ENCODE assay signal across 16 cellular contexts in the genomic region with DNA sequence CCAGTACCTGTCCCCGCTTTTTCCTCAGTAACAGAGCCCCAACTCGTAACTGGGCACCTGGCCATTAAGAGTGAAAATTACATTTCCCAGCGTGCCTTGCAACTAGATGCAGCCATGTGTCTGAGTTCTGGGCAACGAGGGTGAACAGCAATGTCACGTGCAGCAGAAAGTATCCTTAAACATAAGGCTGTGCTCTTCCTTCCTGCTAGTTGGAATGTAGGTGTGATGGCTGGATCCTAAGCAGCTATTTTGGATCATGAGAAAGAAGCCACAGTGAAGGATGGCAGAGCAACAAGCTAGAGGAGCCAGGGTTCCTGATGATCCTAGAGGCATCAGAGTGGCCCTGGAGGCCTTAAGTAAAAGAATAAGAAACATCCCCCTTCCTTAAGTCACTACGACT. TPM values are rescaled to one million over a fixed set of nuclear protein-coding genes. Genes with fewer than 3 reads are reported as not detected.
DNase-seq lines count a peak whose midpoint lies in the region; ATAC-seq, FAIRE-seq and TF ChIP-seq lines count a peak whose summit lies in the region.
"Had no signal": no experiment of that assay in that cellular context is flagged by ENCODE, and none has a peak within 500 bp of the region (broad histone marks: within the 10 kb centered on the region; RNA-seq: fewer than 3 reads in every experiment).

No MANE protein-coding gene starts in this region.

- peaks cover 42% of the 10 kb centered on the region for H3K27me3 Mint-ChIP-seq in stimulated activated memory B cell treated with anti-CD40 and anti-IgM and Interleukin-4, amounts not matched to agents 10 μg/mL and 1 μg/mL and 100 μg/mL, for 72 hours
- peaks cover 10 to 28% (median 16%) of the 10 kb centered on the region in 3 donors for H3K27me3 Mint-ChIP-seq in CD14-positive monocyte (ENCODE audit: low read depth in 3 of 3)

- H3K27ac Mint-ChIP-seq in stimulated activated memory B cell treated with anti-CD40 and anti-IgM and Interleukin-4, amounts not matched to agents 10 μg/mL and 1 μg/mL and 100 μg/mL, for 72 hours = peak overlapping the region; percentile 53
- H3K27ac Mint-ChIP-seq in CD14-positive monocyte = no peak overlapping the region
- H3K27ac Mint-ChIP-seq: CD8-positive, alpha-beta T cell; HFFc6 had no signal

- H2BK12ac ChIP-seq in mesenchymal stem cell (ENCODE audit: low read length in 2 of 2) = no peak overlapping the region

- no peak for ATAC-seq in HepG2
- ATAC-seq in right lobe of liver = no peak
- ATAC-seq in stimulated activated memory B cell treated with anti-CD40 and anti-IgM and Interleukin-4, amounts not matched to agents 10 μg/mL and 1 μg/mL and 100 μg/mL, for 72 hours = no peak
- no peak for ATAC-seq in GM18909 (IDR thresholded peaks at IDR 0.05; ENCODE audit: poor library complexity, unreplicated experiment)
- ATAC-seq: CD8-positive, alpha-beta T cell had no signal

- no peak overlapping the region for H2BK15ac ChIP-seq in mesenchymal stem cell (ENCODE audit: low read depth, poor library complexity, severe bottlenecking)

- H3K27me3 ChIP-seq in HepG2 (ENCODE audit: control insufficient read depth in 1 of 2, insufficient read depth in 2 of 2, low read length in 2 of 2) (peaks cover 23 to 73% of the 10 kb centered on the region in 2 experiments; a peak in 4 of 5 replicates), right lobe of liver (no peaks in the 10 kb centered on the region), mesenchymal stem cell (ENCODE audit: control insufficient read depth in 1 of 2, insufficient read depth in 1 of 2, low read length in 2 of 2) (no peaks in the 10 kb centered on the region)
- H3K27me3 ChIP-seq: BLaER1 had no signal

- H3K9me3 Mint-ChIP-seq in stimulated activated memory B cell treated with anti-CD40 and anti-IgM and Interleukin-4, amounts not matched to agents 10 μg/mL and 1 μg/mL and 100 μg/mL, for 72 hours = peaks cover 4% of the 10 kb centered on the region
- H3K9me3 Mint-ChIP-seq in CD14-positive monocyte = peaks cover 3 to 11% (median 7%) of the 10 kb centered on the region in 7 donors
- H3K9me3 Mint-ChIP-seq: CD8-positive, alpha-beta T cell; HFFc6 had no signal

- H3K36me3 ChIP-seq in HepG2 (replicated peaks in 1 of 2; ENCODE audit: control insufficient read depth in 1 of 2, insufficient read depth in 2 of 2, low read length in 2 of 2) = no peaks in the 10 kb centered on the region
- no peaks in the 10 kb centered on the region for H3K36me3 ChIP-seq in right lobe of liver
- H3K36me3 ChIP-seq in mesenchymal stem cell (ENCODE audit: control insufficient read depth in 1 of 2, insufficient read depth in 2 of 2, low read depth in 1 of 2, low read length in 2 of 2) = no peaks in the 10 kb centered on the region
- H3K36me3 ChIP-seq: BLaER1 had no signal

- H2AFZ ChIP-seq in HepG2 (ENCODE audit: low read length) = no peak overlapping the region
- H2AFZ ChIP-seq in mesenchymal stem cell (ENCODE audit: low read depth, low read length) = no peak overlapping the region

- no peak overlapping the region for H3K14ac ChIP-seq in mesenchymal stem cell (ENCODE audit: low read length in 2 of 2)

- H3K4me1 Mint-ChIP-seq in stimulated activated memory B cell treated with anti-CD40 and anti-IgM and Interleukin-4, amounts not matched to agents 10 μg/mL and 1 μg/mL and 100 μg/mL, for 72 hours = peaks cover under 1% of the 10 kb centered on the region
- peaks cover 4% of the 10 kb centered on the region for H3K4me1 Mint-ChIP-seq in CD14-positive monocyte

- intact Hi-C loops in HepG2 (cut with micrococcal nuclease; ENCODE audit: unreplicated experiment) = no loop called here
- intact Hi-C loops in right lobe of liver (cut with DNase I) = loop anchor here in 1 of 2 donors (10.0 kb wide), 2 partner anchors 72 to 222 kb away; no protein-coding TSS in a partner anchor
- intact Hi-C loops in CD14-positive monocyte (cut with micrococcal nuclease) = no loop called here

- CTCF ChIA-PET in HepG2 (lab: Yijun Ruan, JAX; ENCODE audit: low intra/inter-chr PET ratio, low total read pairs) = no interaction called here

- no peak overlapping the region for H3K9ac ChIP-seq in HepG2 (ENCODE audit: insufficient read depth, low read depth, low read length)
- no peak overlapping the region for H3K9ac ChIP-seq in mesenchymal stem cell (ENCODE audit: low read length)
- H3K9ac ChIP-seq: BLaER1 had no signal

- peaks cover 12% of the 10 kb centered on the region for H3K4me1 ChIP-seq in HepG2 (ENCODE audit: insufficient read depth, low read length)
- no peaks in the 10 kb centered on the region for H3K4me1 ChIP-seq in right lobe of liver
- H3K4me1 ChIP-seq in mesenchymal stem cell (ENCODE audit: control insufficient read depth, insufficient read depth, low read depth, low read length) = peaks cover 22% of the 10 kb centered on the region

- no peak for TF ChIP-seq CTCF in HepG2 (CRISPR knock-in tag; IDR thresholded peaks at IDR 0.05)
- no peak for TF ChIP-seq CTCF in right lobe of liver (IDR thresholded peaks at IDR 0.05)
- TF ChIP-seq CTCF in CD14-positive monocyte (IDR thresholded peaks at IDR 0.05) = no peak

- no peak for TF ChIP-seq RAD21 in HepG2 (CRISPR knock-in tag; IDR thresholded peaks at IDR 0.05)

- H3K18ac ChIP-seq in mesenchymal stem cell (ENCODE audit: low read depth in 1 of 2, low read length in 2 of 2) = no peak overlapping the region

- H3K9me3 ChIP-seq in HepG2 (ENCODE audit: low read length) = no peaks in the 10 kb centered on the region
- no peaks in the 10 kb centered on the region for H3K9me3 ChIP-seq in right lobe of liver
- peaks cover 5% of the 10 kb centered on the region for H3K9me3 ChIP-seq in mesenchymal stem cell (ENCODE audit: control insufficient read depth, low read length)
- H3K9me3 ChIP-seq: BLaER1 had no signal

- H3K23ac ChIP-seq in mesenchymal stem cell (ENCODE audit: low read length in 2 of 2) = no peak overlapping the region

- H3K4ac ChIP-seq in mesenchymal stem cell (ENCODE audit: low read depth in 1 of 2, low read length in 2 of 2) = no peak overlapping the region

- H3K36me3 Mint-ChIP-seq in stimulated activated memory B cell treated with anti-CD40 and anti-IgM and Interleukin-4, amounts not matched to agents 10 μg/mL and 1 μg/mL and 100 μg/mL, for 72 hours = no peaks in the 10 kb centered on the region
- H3K36me3 Mint-ChIP-seq in CD14-positive monocyte = no peaks in the 10 kb centered on the region
- H3K36me3 Mint-ChIP-seq: CD8-positive, alpha-beta T cell had no signal

- H2BK120ac ChIP-seq in mesenchymal stem cell (ENCODE audit: low read depth, low read length) = no peak overlapping the region

- no peaks in the 10 kb centered on the region for H3K79me2 ChIP-seq in HepG2 (ENCODE audit: insufficient read depth, low read length)

- H3K79me1 ChIP-seq in mesenchymal stem cell (replicated peaks; ENCODE audit: low read length, poor library complexity, severe bottlenecking) = no peaks in the 10 kb centered on the region

- H3K27ac ChIP-seq in HepG2 (ENCODE audit: extremely low read length, insufficient read depth, low read length) (no peak overlapping the region), right lobe of liver (no peak overlapping the region), mesenchymal stem cell (ENCODE audit: low read length, poor library complexity, severe bottlenecking) (no peak overlapping the region)
- H3K27ac ChIP-seq: BLaER1 had no signal

- no peak overlapping the region for H3K4me3 Mint-ChIP-seq in stimulated activated memory B cell treated with anti-CD40 and anti-IgM and Interleukin-4, amounts not matched to agents 10 μg/mL and 1 μg/mL and 100 μg/mL, for 72 hours
- H3K4me3 Mint-ChIP-seq in CD14-positive monocyte = no peak overlapping the region
- H3K4me3 Mint-ChIP-seq: CD8-positive, alpha-beta T cell; HFFc6 had no signal

- 23% methylated on average over 6 of the region's 6 CpGs for WGBS in HepG2 (ENCODE audit: low lambda C conversion rate)
- WGBS in right lobe of liver (ENCODE audit: insufficient coverage, low coverage, low lambda C conversion rate, missing lambda C conversion rate) = 89% methylated on average over 4 of the region's 6 CpGs
- 91% methylated on average over 6 of the region's 6 CpGs for WGBS in mesenchymal stem cell

- POLR2A ChIA-PET in HepG2 (lab: Yijun Ruan, JAX) = no interaction called here

- no peak for FAIRE-seq in HepG2 (lab: Jason Lieb, UNC)
- FAIRE-seq: HTR-8/SVneo had no signal

- no peak for TF ChIP-seq EP300 in HepG2 (IDR thresholded peaks at IDR 0.05; ENCODE audit: low read depth in 2 of 2, low read length in 2 of 2)
- TF ChIP-seq EP300 in HepG2 (CRISPR knock-in tag; IDR thresholded peaks at IDR 0.05; ENCODE audit: borderline replicate concordance) = no peak

- H2AK5ac ChIP-seq in mesenchymal stem cell (ENCODE audit: low read length, severe bottlenecking) = no peak overlapping the region

- TF ChIP-seq POLR2A in HepG2 (IDR thresholded peaks at IDR 0.05; ENCODE audit: insufficient read depth in 1 of 2, low read depth in 2 of 2, low read length in 2 of 2) (no peak), right lobe of liver (IDR thresholded peaks at IDR 0.05) (no peak)

- H3K4me2 ChIP-seq in HepG2 (ENCODE audit: low read depth, low read length) (no peak overlapping the region), mesenchymal stem cell (ENCODE audit: low read length, poor library complexity, severe bottlenecking) (no peak overlapping the region)

- no TSS peak for BruUV-seq in HepG2 (replicated peaks; lab: Mats Ljungman, UMichigan)

- no peak overlapping the region for H4K91ac ChIP-seq in mesenchymal stem cell (ENCODE audit: low read length)

- no peak overlapping the region for H2BK5ac ChIP-seq in mesenchymal stem cell (ENCODE audit: low read depth, low read length, poor library complexity, severe bottlenecking)

- H3K4me3 ChIP-seq in HepG2 (replicated peaks in 1 of 3; ENCODE audit: insufficient read depth in 1 of 3, low read depth in 2 of 3, low read length in 3 of 3) = no peak overlapping the region
- H3K4me3 ChIP-seq in right lobe of liver = no peak overlapping the region
- H3K4me3 ChIP-seq in mesenchymal stem cell (ENCODE audit: insufficient read depth in 1 of 2, low read depth in 1 of 2, low read length in 2 of 2) = no peak overlapping the region
- H3K4me3 ChIP-seq: BLaER1 had no signal

- DNase-seq in HepG2 (ENCODE audit: low spot score) (no peak), right lobe of liver (no peak), mesenchymal stem cell (no peak), CD14-positive monocyte (ENCODE audit: low spot score) (no peak), NCI-H146 (lab: John Stamatoyannopoulos, UW) (no peak)
- DNase-seq: 8988T; Calu3; CD8-positive, alpha-beta T cell; DMS79 treated with DMSO at 0.1 percent for 48 hours; GF-D8; HCEC 1CT; HFFc6 had no signal

- H4K20me1 ChIP-seq in HepG2 (ENCODE audit: insufficient read depth, low read length) = no peaks in the 10 kb centered on the region
- H4K20me1 ChIP-seq: BLaER1 had no signal

- in situ Hi-C loops in HepG2 (cut with HindIII; ENCODE audit: extremely low pct_ligation_motif_present, low pct_unique_long_range_greater_than_20kb) = no loop called here

- H4K8ac ChIP-seq in mesenchymal stem cell (ENCODE audit: low read length) = peak overlapping the region; percentile 4

RNA-seq across cellular contexts. Expression of gene ACTG1, which starts 36.0 kb away (rescaled TPM):
- total RNA-seq in HepG2 (2016; rRNA removed; fragmentation: Illumina TruSeq; extraction: Trizol) (973 and 1,028 TPM in 2 replicates), right lobe of liver (1,000 to 10,000 TPM in 3 of 6 experiments, 100 to 1,000 TPM in 3; 218 to 2,508 (median 1,326) TPM)
- total RNA-seq in HepG2 (2016; cell fraction: cytosol; rRNA removed; fragmentation: Illumina TruSeq; extraction: Trizol; ENCODE audit: low read depth) = 361 and 399 TPM in 2 replicates
- 848 and 989 TPM in 2 replicates for total RNA-seq in HepG2 (2016; cell fraction: insoluble cytoplasmic fraction; rRNA removed; fragmentation: Illumina TruSeq; extraction: Trizol)
- 986 and 1,002 TPM in 2 replicates for total RNA-seq in HepG2 (2016; cell fraction: membrane; rRNA removed; fragmentation: Illumina TruSeq; extraction: Trizol)
- total RNA-seq in HepG2 (2016; cell fraction: nucleus; rRNA removed; fragmentation: Illumina TruSeq; extraction: Trizol) = 479 and 519 TPM in 2 replicates
- polyA plus RNA-seq in HepG2 (2011; rRNA removed) (1,138 and 1,217 TPM in 2 replicates), CD14-positive monocyte (1,000 to 10,000 TPM; 1,133 to 1,620 TPM)
- polyA plus RNA-seq in HepG2 (2011; cell fraction: cytosol; rRNA removed) = 2,631 and 2,697 TPM in 2 replicates
- polyA plus RNA-seq in HepG2 (2011; cell fraction: nucleus; rRNA removed) = 3,693 and 3,967 TPM in 2 replicates
- 1,881 and 2,139 TPM in 2 replicates for polyA plus RNA-seq in HepG2 (2012)
- polyA plus RNA-seq in HepG2 (2016; cell fraction: cytosol; fragmentation: Illumina TruSeq; extraction: Trizol; ENCODE audit: low read depth) = 598 and 619 TPM in 2 replicates
- 1,358 and 1,713 TPM in 2 replicates for polyA plus RNA-seq in HepG2 (2016; cell fraction: insoluble cytoplasmic fraction; fragmentation: Illumina TruSeq; extraction: Trizol; ENCODE audit: low read depth)
- polyA plus RNA-seq in HepG2 (2016; cell fraction: membrane; fragmentation: Illumina TruSeq; extraction: Trizol; ENCODE audit: low read depth) = 1,224 and 1,364 TPM in 2 replicates
- polyA plus RNA-seq in HepG2 (2016; cell fraction: nucleus; fragmentation: Illumina TruSeq; extraction: Trizol; ENCODE audit: insufficient read depth, low read depth) = 1,038 and 1,070 TPM in 2 replicates
- polyA minus RNA-seq in HepG2 (2011; rRNA and poly(A)+ RNA removed; ENCODE audit: low replicate concordance) = 750 and 1,581 TPM in 2 replicates
- polyA minus RNA-seq in HepG2 (2011; cell fraction: cytosol; rRNA and poly(A)+ RNA removed) = 1,072 and 1,192 TPM in 2 replicates
- 609 and 760 TPM in 2 replicates for polyA minus RNA-seq in HepG2 (2011; cell fraction: nucleus; rRNA and poly(A)+ RNA removed)
- 7,126 TPM for polyA plus RNA-seq in mesenchymal stem cell (2013, experiment 1 of 2)
- polyA plus RNA-seq in mesenchymal stem cell (2013, experiment 2 of 2) = 6,723 TPM

RNA-seq across cellular contexts. Expression of gene FSCN2, which starts 51.5 kb away (rescaled TPM):
- not detected in 2 replicates for total RNA-seq in HepG2 (2016; rRNA removed; fragmentation: Illumina TruSeq; extraction: Trizol)
- total RNA-seq in HepG2 (2016; cell fraction: cytosol; rRNA removed; fragmentation: Illumina TruSeq; extraction: Trizol; ENCODE audit: low read depth) = not detected in 2 replicates
- total RNA-seq in HepG2 (2016; cell fraction: insoluble cytoplasmic fraction; rRNA removed; fragmentation: Illumina TruSeq; extraction: Trizol) = not detected in 2 replicates
- not detected in 2 replicates for total RNA-seq in HepG2 (2016; cell fraction: membrane; rRNA removed; fragmentation: Illumina TruSeq; extraction: Trizol)
- total RNA-seq in HepG2 (2016; cell fraction: nucleus; rRNA removed; fragmentation: Illumina TruSeq; extraction: Trizol) = not detected in 2 replicates
- polyA plus RNA-seq in HepG2 (2011; rRNA removed) = 0.09 and 0.31 TPM in 2 replicates
- 0.17 TPM in 2 replicates for polyA plus RNA-seq in HepG2 (2011; cell fraction: cytosol; rRNA removed)
- 2.2 and 2.8 TPM in 2 replicates for polyA plus RNA-seq in HepG2 (2011; cell fraction: nucleus; rRNA removed)
- 0.11 and 0.17 TPM in 2 replicates for polyA plus RNA-seq in HepG2 (2012)
- not detected in 2 replicates for polyA plus RNA-seq in HepG2 (2016; cell fraction: cytosol; fragmentation: Illumina TruSeq; extraction: Trizol; ENCODE audit: low read depth)
- not detected in 2 replicates for polyA plus RNA-seq in HepG2 (2016; cell fraction: insoluble cytoplasmic fraction; fragmentation: Illumina TruSeq; extraction: Trizol; ENCODE audit: low read depth)
- not detected in 2 replicates for polyA plus RNA-seq in HepG2 (2016; cell fraction: membrane; fragmentation: Illumina TruSeq; extraction: Trizol; ENCODE audit: low read depth)
- polyA plus RNA-seq in HepG2 (2016; cell fraction: nucleus; fragmentation: Illumina TruSeq; extraction: Trizol; ENCODE audit: insufficient read depth, low read depth) = not detected in 2 replicates
- polyA minus RNA-seq in HepG2 (2011; rRNA and poly(A)+ RNA removed; ENCODE audit: low replicate concordance) = 1.5 and 1.9 TPM in 2 replicates
- polyA minus RNA-seq in HepG2 (2011; cell fraction: cytosol; rRNA and poly(A)+ RNA removed) = not detected in 2 replicates
- polyA minus RNA-seq in HepG2 (2011; cell fraction: nucleus; rRNA and poly(A)+ RNA removed) = 0.75 and 0.77 TPM in 2 replicates
- under 1 TPM in 1 of 6 experiments, not detected in 5; 0.22 TPM for total RNA-seq in right lobe of liver
- polyA plus RNA-seq in mesenchymal stem cell (2013, experiment 1 of 2) = 0.23 TPM
- polyA plus RNA-seq in mesenchymal stem cell (2013, experiment 2 of 2) = 0.15 TPM
- not detected for polyA plus RNA-seq in CD14-positive monocyte
